6 cellular contexts compared by ENCODE assay signal in genomic region chr6:137080711-137081110, GRCh38. TPM values are rescaled to one million over a fixed set of nuclear protein-coding genes. Genes with fewer than 3 reads are reported as not detected.
"Had no signal": no experiment of that assay in that cellular context is flagged by ENCODE, and none has a peak within 500 bp of the region (broad histone marks: within the 10 kb centered on the region; RNA-seq: fewer than 3 reads in every experiment).

No MANE protein-coding gene starts in this region.

- H3K4me1 ChIP-seq: HAP-1 had no signal

- H3K36me3 ChIP-seq: HAP-1 had no signal

- H3K4me3 ChIP-seq: HAP-1, K562 had no signal

- ATAC-seq: HCT116, K562 had no signal

- DNase-seq: GOT3, H7, IMR-90 had no signal

- H3K9me3 ChIP-seq: HAP-1 had no signal

RNA-seq across cellular contexts. Expression of gene IL20RA, which starts 35.9 kb away (rescaled TPM):
- total RNA-seq: IMR-90, K562 had no signal
- polyA plus RNA-seq: K562 had no signal
